ENCODE assay signal across 16 cellular contexts in genomic region chr22:19851291-19852176, GRCh38. TPM values are rescaled to one million over a fixed set of nuclear protein-coding genes. Genes with fewer than 3 reads are reported as not detected.
A peak's percentile ranks its signal among the peaks of the same experiment; 100 is the strongest.
DNase-seq lines count a peak whose midpoint lies in the region; ATAC-seq, FAIRE-seq and TF ChIP-seq lines count a peak whose summit lies in the region.
"Had no signal": no experiment of that assay in that cellular context is flagged by ENCODE, and none has a peak within 500 bp of the region (broad histone marks: within the 10 kb centered on the region; RNA-seq: fewer than 3 reads in every experiment).

No MANE protein-coding gene starts in this region.

- TF ChIP-seq POLR2A in heart left ventricle (IDR thresholded peaks at IDR 0.05) (no peak), thyroid gland (IDR thresholded peaks at IDR 0.05) (no peak), spleen (IDR thresholded peaks at IDR 0.05) (no peak)

- H3K9me3 Mint-ChIP-seq in T-cell, result no peaks in the 10 kb centered on the region
- peaks cover 8% of the 10 kb centered on the region for H3K9me3 Mint-ChIP-seq in glutamatergic neuron (ENCODE audit: unreplicated experiment)

- 91% methylated on average over 21 of the region's 21 CpGs for WGBS in right cardiac atrium
- 91 to 95% (median 94%) methylated on average over 12 to 21 of the region's 21 CpGs for WGBS in heart left ventricle, 4 donors
- 64 to 84% methylated on average over 7 to 15 of the region's 21 CpGs for WGBS in thyroid gland, 2 donors
- 77 to 95% (median 90%) methylated on average over 8 to 21 of the region's 21 CpGs for WGBS in spleen, 5 donors

- H3K4me1 ChIP-seq in right cardiac atrium (ENCODE audit: control insufficient read depth, insufficient read depth, low read length) (peaks cover 6% of the 10 kb centered on the region), heart left ventricle (peaks cover 0 to 32% (median 24%) of the 10 kb centered on the region in 12 donors), thyroid gland (peaks cover 71% of the 10 kb centered on the region in 2 donors), spleen (peaks cover 18 to 82% (median 54%) of the 10 kb centered on the region in 6 donors)

- TF ChIP-seq CTCF in heart left ventricle (IDR thresholded peaks at IDR 0.05) (no peak), glutamatergic neuron (IDR thresholded peaks at IDR 0.05; ENCODE audit: partially characterized antibody, unreplicated experiment) (no peak), thyroid gland (IDR thresholded peaks at IDR 0.05) (no peak), spleen (IDR thresholded peaks at IDR 0.05 in 8 of 11, conservative IDR thresholded peaks at IDR 0.05 in 3 of 11) (no peak)

- no peak overlapping the region for H3K27ac Mint-ChIP-seq in T-cell
- H3K27ac Mint-ChIP-seq in glutamatergic neuron (ENCODE audit: unreplicated experiment), result peak overlapping the region; percentile 3

- H3K4me1 Mint-ChIP-seq in T-cell (peaks cover 55 to 60% (median 56%) of the 10 kb centered on the region in 3 donors), glutamatergic neuron (ENCODE audit: low read depth, unreplicated experiment) (peaks cover 18% of the 10 kb centered on the region)

- H3K27ac ChIP-seq in right cardiac atrium (ENCODE audit: low read length), result no peak overlapping the region
- no peak overlapping the region for H3K27ac ChIP-seq in heart left ventricle
- H3K27ac ChIP-seq in thyroid gland, result peak overlapping the region; percentile 62 to 91 (median 85)
- no peak overlapping the region for H3K27ac ChIP-seq in spleen

- ATAC-seq in right cardiac atrium (no peak), heart left ventricle (no peak), T-cell (replicated peaks in 1 of 4) (no peak)

- H3K27me3 ChIP-seq in right cardiac atrium (ENCODE audit: control insufficient read depth, insufficient read depth) (no peaks in the 10 kb centered on the region), heart left ventricle (no peaks in the 10 kb centered on the region), thyroid gland (no peaks in the 10 kb centered on the region), spleen (replicated peaks in 1 of 7) (no peaks in the 10 kb centered on the region)
- H3K27me3 ChIP-seq: BE2C had no signal

- POLR2A ChIA-PET in T-cell (lab: Charles Lee), result no interaction called here

- intact Hi-C loops in right cardiac atrium (cut with DNase I) (no loop called here), heart left ventricle (cut with DNase I) (loop anchor here in 3 of 10 donors (5.0 to 10.0 kb wide), 7 partner anchors 44 to 1757 kb away; partner anchors contain the start of genes COMT (in 1 of the 3), TBX1 (in 1 of the 3) and TXNRD2 (in 1 of the 3)), thyroid gland (cut with DNase I) (no loop called here), spleen (cut with DNase I; ENCODE audit: low total_unique reads) (no loop called here)

- FAIRE-seq in HTR-8/SVneo (lab: Jason Lieb, UNC), result no peak
- FAIRE-seq: G401.6, GM18507 had no signal

- DNase-seq in right cardiac atrium (peak in 2 of 3 donors; percentile 32 to 39), heart left ventricle (no peak), T-cell (peak in 1 of 34 experiments; percentile 4), glutamatergic neuron (no peak), thyroid gland (peak in 1 of 2 donors; percentile 39), SKM-1 (lab: John Stamatoyannopoulos, UW; ENCODE audit: unreplicated experiment) (no peak), HTR-8/SVneo (ENCODE audit: insufficient read length, low spot score) (no peak), spleen (no peak)
- DNase-seq: BE2C; NCI-H1092 treated with DMSO at 0.1 percent for 48 hours; stimulated activated CD4-positive, alpha-beta T cell treated with anti-CD3 and anti-CD28 coated beads, Interleukin-2, amount 100 ng/mL, for 48 hours; stimulated activated naive CD4-positive, alpha-beta T cell treated with Interleukin-2 at 50 U/mL for 16 hours; T-helper 9 cell had no signal

- peaks cover 0 to 31% (median 14%) of the 10 kb centered on the region in 9 donors for H3K36me3 ChIP-seq in heart left ventricle
- H3K36me3 ChIP-seq in thyroid gland, result peaks cover 10 to 14% of the 10 kb centered on the region in 2 donors
- H3K36me3 ChIP-seq in spleen, result peaks cover 0 to 47% (median 22%) of the 10 kb centered on the region in 6 donors

- CTCF ChIA-PET in T-cell (lab: Charles Lee), result no interaction called here

- H3K9me3 ChIP-seq in right cardiac atrium (ENCODE audit: control insufficient read depth, low read length) (no peaks in the 10 kb centered on the region), heart left ventricle (peaks cover 0 to 4% (median 0%) of the 10 kb centered on the region in 12 donors), thyroid gland (no peaks in the 10 kb centered on the region), spleen (no peaks in the 10 kb centered on the region)
- H3K9me3 ChIP-seq: BE2C had no signal

- H3K4me3 ChIP-seq in right cardiac atrium (ENCODE audit: low read length), result no peak overlapping the region
- H3K4me3 ChIP-seq in heart left ventricle, result no peak overlapping the region
- no peak overlapping the region for H3K4me3 ChIP-seq in thyroid gland (replicated peaks in 1 of 3)
- H3K4me3 ChIP-seq in spleen, result no peak overlapping the region
- H3K4me3 ChIP-seq: lung had no signal

- H3K36me3 Mint-ChIP-seq in T-cell, result peaks cover 13% of the 10 kb centered on the region
- H3K36me3 Mint-ChIP-seq in glutamatergic neuron (ENCODE audit: unreplicated experiment), result no peaks in the 10 kb centered on the region

- peak overlapping the region in 2 of 3 donors; percentile 91 to 98 for H3K4me3 Mint-ChIP-seq in T-cell
- no peak overlapping the region for H3K4me3 Mint-ChIP-seq in glutamatergic neuron (ENCODE audit: unreplicated experiment)

- H3K27me3 Mint-ChIP-seq in T-cell, result no peaks in the 10 kb centered on the region
- H3K27me3 Mint-ChIP-seq in glutamatergic neuron (ENCODE audit: unreplicated experiment), result peaks cover 13% of the 10 kb centered on the region

RNA-seq across cellular contexts. Expression of gene GNB1L, which starts 3.1 kb away (rescaled TPM):
- 1 to 10 TPM; 2.8 to 4.9 (median 4.0) TPM for total RNA-seq in right cardiac atrium
- 2.1 TPM for polyA plus RNA-seq in right cardiac atrium
- total RNA-seq in heart left ventricle, result 1 to 10 TPM; 1.9 to 3.7 (median 2.4) TPM
- 1 to 10 TPM; 1.6 to 9.2 TPM for polyA plus RNA-seq in heart left ventricle
- total RNA-seq in T-cell, result 10 to 100 TPM in 3 of 5 donors, 1 to 10 TPM in 2; 4.8 to 13.7 (median 12.9) TPM
- 5.0 TPM for total RNA-seq in glutamatergic neuron (ENCODE audit: unreplicated experiment)
- 1 to 10 TPM; 1.8 to 5.1 (median 4.5) TPM for total RNA-seq in thyroid gland
- 1 to 10 TPM; 5.7 to 8.1 (median 7.9) TPM for total RNA-seq in spleen
- polyA plus RNA-seq in spleen, result 10 to 100 TPM in 2 of 3 donors, 1 to 10 TPM in 1; 7.7 to 10.4 (median 10.1) TPM

RNA-seq across cellular contexts. Expression of gene RTL10, which starts 3.1 kb away (rescaled TPM):
- total RNA-seq in right cardiac atrium (1 to 10 TPM; 6.8 to 9.9 (median 8.8) TPM), heart left ventricle (10 to 100 TPM in 3 of 9 donors, 1 to 10 TPM in 6; 5.1 to 11.6 (median 7.7) TPM), T-cell (10 to 100 TPM; 21.1 to 35.1 (median 28.5) TPM), glutamatergic neuron (ENCODE audit: unreplicated experiment) (12.1 TPM), thyroid gland (10 to 100 TPM; 18.1 to 26.4 (median 23.7) TPM), spleen (10 to 100 TPM; 17.0 to 22.9 (median 18.8) TPM)
- polyA plus RNA-seq in right cardiac atrium (5.8 TPM), heart left ventricle (1 to 10 TPM; 4.6 to 4.9 TPM), spleen (10 to 100 TPM in 2 of 3 donors, 1 to 10 TPM in 1; 8.3 to 13.4 (median 10.8) TPM)

Comparison
In these comparisons a context has a peak if more than half of its experiments do, and no peak if none do; other contexts are left out.
1. DNase-seq: peak in right cardiac atrium (2 of 3); none in heart left ventricle (0 of 5), glutamatergic neuron (single experiment), SKM-1 (single experiment), HTR-8/SVneo (single experiment) and spleen (single experiment).
2. H3K27ac ChIP-seq: peak in thyroid gland (3 of 3); none in right cardiac atrium (single experiment), heart left ventricle (0 of 12) and spleen (0 of 8).